Comparison of ENCODE assay signal across 1 cellular context in genomic region chr9:126860077-126860756, GRCh38.
TF ChIP-seq lines count a peak whose summit lies in the region.

Gene ZBTB34, plus strand, starts transcription at chr9:126860639. Its CDS starts 18,761 bp downstream, at chr9:126879400.

TF ChIP-seq in HepG2, 621 proteins besides CTCF, POLR2A, EP300 and RAD21 (continued from another document and continues in another):
- TF ChIP-seq CBX2 (IDR thresholded peaks at IDR 0.05; ENCODE audit: low read depth, low read length) (no peak), CBX2 (CRISPR knock-in tag; IDR thresholded peaks at IDR 0.05; ENCODE audit: low read depth) (no peak), MIXL1 (CRISPR knock-in tag; IDR thresholded peaks at IDR 0.05) (no peak), YEATS2 (CRISPR knock-in tag; IDR thresholded peaks at IDR 0.05; ENCODE audit: borderline replicate concordance) (peak; percentile 61; the same call in 1 of the 2 replicates), SATB2 (CRISPR knock-in tag; IDR thresholded peaks at IDR 0.05) (no peak), ZHX1 (CRISPR knock-in tag; IDR thresholded peaks at IDR 0.05; ENCODE audit: low read depth) (no peak), KLF15 (CRISPR knock-in tag; IDR thresholded peaks at IDR 0.05; ENCODE audit: borderline replicate concordance) (no peak), PHB2 (IDR thresholded peaks at IDR 0.05; ENCODE audit: partially characterized antibody) (no peak), E2F5 (CRISPR knock-in tag; conservative IDR thresholded peaks at IDR 0.05) (0 out of 2 replicates have a peak, but pooled peaks have one; percentile 59), ZNF143 (CRISPR knock-in tag; IDR thresholded peaks at IDR 0.05) (no peak), TAF1 (CRISPR knock-in tag; IDR thresholded peaks at IDR 0.05) (peak; percentile 55; the same call in 1 of the 2 replicates), ZBTB49 (CRISPR knock-in tag; IDR thresholded peaks at IDR 0.05; ENCODE audit: borderline replicate concordance) (no peak), ZFY (CRISPR knock-in tag; IDR thresholded peaks at IDR 0.05) (peak; percentile 50), ZNF607 (CRISPR knock-in tag; IDR thresholded peaks at IDR 0.05; ENCODE audit: borderline replicate concordance) (no peak), AHDC1 (CRISPR knock-in tag; IDR thresholded peaks at IDR 0.05; ENCODE audit: borderline replicate concordance) (0 out of 2 replicates have a peak, but pooled peaks have one; percentile 11), ZNF550 (CRISPR knock-in tag; IDR thresholded peaks at IDR 0.05; ENCODE audit: borderline replicate concordance) (no peak), SYNCRIP (IDR thresholded peaks at IDR 0.05; ENCODE audit: insufficient read depth, low read depth, low read length) (no peak), KDM3A (CRISPR knock-in tag; IDR thresholded peaks at IDR 0.05; ENCODE audit: low read depth) (peak; percentile 54; the same call in 1 of the 2 replicates), ZBTB44 (CRISPR knock-in tag; IDR thresholded peaks at IDR 0.05) (no peak), HNRNPH1 (optimal IDR thresholded peaks at IDR 0.05; ENCODE audit: low read depth, low read length) (no peak), ZNF83 (CRISPR knock-in tag; IDR thresholded peaks at IDR 0.05; ENCODE audit: borderline replicate concordance) (no peak), TGIF2 (CRISPR knock-in tag; IDR thresholded peaks at IDR 0.05) (0 out of 2 replicates have a peak, but pooled peaks have one; percentile 26), ZNF75D (CRISPR knock-in tag; IDR thresholded peaks at IDR 0.05; ENCODE audit: borderline replicate concordance) (no peak), ZNF558 (CRISPR knock-in tag; IDR thresholded peaks at IDR 0.05; ENCODE audit: borderline replicate concordance) (peak; percentile 74; the same call in 1 of the 2 replicates), ZMYM3 (CRISPR knock-in tag; IDR thresholded peaks at IDR 0.05) (no peak; the same call in 1 of the 2 replicates), NFE2L1 (CRISPR knock-in tag; IDR thresholded peaks at IDR 0.05; ENCODE audit: borderline replicate concordance) (no peak), EZH2 (conservative IDR thresholded peaks at IDR 0.05; ENCODE audit: low read depth, low read length) (no peak), ZNF317 (CRISPR knock-in tag; IDR thresholded peaks at IDR 0.05) (0 out of 2 replicates have a peak, but pooled peaks have one; percentile 38), ZNF350 (CRISPR knock-in tag; IDR thresholded peaks at IDR 0.05; ENCODE audit: borderline replicate concordance, low read depth) (no peak), NCOA5 (CRISPR knock-in tag; IDR thresholded peaks at IDR 0.05) (no peak), ZNF615 (CRISPR knock-in tag; IDR thresholded peaks at IDR 0.05; ENCODE audit: borderline replicate concordance) (no peak), ZBTB4 (CRISPR knock-in tag; IDR thresholded peaks at IDR 0.05; ENCODE audit: borderline replicate concordance) (no peak), ELF1 (CRISPR knock-in tag; IDR thresholded peaks at IDR 0.05) (peak; percentile 45; the same call in 1 of the 2 replicates), ZNF563 (CRISPR knock-in tag; IDR thresholded peaks at IDR 0.05) (0 out of 2 replicates have a peak, but pooled peaks have one; percentile 53), ZFP91 (CRISPR knock-in tag; IDR thresholded peaks at IDR 0.05; ENCODE audit: borderline replicate concordance) (peak; percentile 65), NPAS2 (CRISPR knock-in tag; IDR thresholded peaks at IDR 0.05; ENCODE audit: borderline replicate concordance) (no peak), POLR2AphosphoS5 (IDR thresholded peaks at IDR 0.05; ENCODE audit: low read depth, low read length) (peak; percentile 54), ELF3 (CRISPR knock-in tag; IDR thresholded peaks at IDR 0.05) (0 out of 2 replicates have a peak, but pooled peaks have one; percentile 37), FOSL1 (CRISPR knock-in tag; IDR thresholded peaks at IDR 0.05; ENCODE audit: borderline replicate concordance) (no peak), SKIL (CRISPR knock-in tag; IDR thresholded peaks at IDR 0.05; ENCODE audit: borderline replicate concordance) (no peak), SOX6 (IDR thresholded peaks at IDR 0.05) (no peak), SOX6 (CRISPR knock-in tag; IDR thresholded peaks at IDR 0.05) (peak; percentile 48; the same call in 1 of the 2 replicates)
